Comparison of ENCODE assay signal across 25 cellular contexts in the genomic region with DNA sequence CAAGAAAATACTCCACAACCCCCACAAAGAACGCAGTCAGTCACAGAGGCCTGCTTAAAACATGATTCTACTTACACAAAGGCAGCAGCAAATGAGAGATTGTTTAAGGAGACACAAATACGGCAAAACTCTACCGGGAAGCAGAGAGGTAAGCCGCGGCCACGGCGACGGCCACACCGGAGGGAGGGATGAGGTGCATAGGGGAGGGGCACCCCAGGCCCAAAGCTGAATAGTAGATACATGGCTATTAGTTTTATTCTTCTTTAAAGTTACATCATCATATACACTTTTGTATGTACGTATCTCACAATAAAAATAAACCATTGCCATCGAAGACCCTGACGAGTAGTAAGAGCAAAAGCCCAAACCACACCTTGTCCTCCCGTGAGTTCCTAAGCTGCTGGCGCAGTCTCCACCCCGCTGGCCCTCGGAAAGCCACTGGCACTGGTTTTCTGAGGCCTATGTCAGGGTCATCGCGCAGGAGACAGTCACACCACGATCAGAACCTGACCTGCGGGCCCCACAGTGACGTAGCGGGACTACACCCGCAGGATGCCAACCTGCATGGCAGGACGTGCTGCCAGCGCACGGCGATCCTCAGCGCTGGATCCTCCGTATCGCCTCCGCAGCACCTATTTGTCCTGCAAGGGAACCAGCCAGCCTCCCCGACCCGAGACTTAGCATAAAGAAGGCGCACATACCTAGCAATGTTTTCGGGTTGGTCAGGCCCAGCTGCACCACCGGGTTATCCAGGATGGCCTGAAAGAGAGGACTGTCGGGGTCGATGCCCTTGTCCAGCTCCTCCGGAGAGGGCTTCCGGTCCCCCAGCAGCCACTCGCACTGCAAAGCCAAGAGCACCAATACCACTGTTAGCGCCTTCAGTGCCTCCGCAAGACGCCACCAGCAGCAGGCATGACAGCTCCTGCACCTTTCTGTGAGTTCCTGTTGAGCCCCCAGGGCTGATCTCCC.
"Had no signal": no experiment of that assay in that cellular context is flagged by ENCODE, and none has a peak within 500 bp of the region (broad histone marks: within the 10 kb centered on the region; RNA-seq: fewer than 3 reads in every experiment).

No MANE protein-coding gene starts in this region.

- DNase-seq: activated CD4-positive, alpha-beta T cell treated with anti-CD3 and anti-CD28 coated beads, Interleukin-2, amount 10 ng/mL, durations not matched to agents 24 days and 14 days; activated CD4-positive, alpha-beta T cell treated with anti-CD3 and anti-CD28 coated beads, Interleukin-2, amount 50 U/mL, for 4 hours; activated CD8-positive, alpha-beta T cell treated with anti-CD3 and anti-CD28 coated beads for 36 hours; activated effector memory CD4-positive, alpha-beta T cell treated with Interleukin-2 at 50 U/mL for 16 hours; activated naive CD4-positive, alpha-beta T cell treated with anti-CD3 and anti-CD28 coated beads, Interleukin-2, amount 50 U/mL, for 16 hours; activated T-cell treated with anti-CD3 and anti-CD28 coated beads, Interleukin-2, amount 50 U/mL, for 1 hour; MM.1S; NCI-H1092 treated with DMSO at 0.1 percent for 48 hours; NCI-H1417; NCI-H146; NCI-H187; NCI-H2029 treated with DMSO at 0.1 percent for 48 hours; NCI-H2107; NCI-H2171; NCI-H510A; NCI-H526; NCI-H748 treated with DMSO at 0.1 percent for 48 hours; NK-92 treated with Interleukin-12 subunit alpha and Interleukin-12 subunit beta, amount 100 ng/mL, for 24 hours; PC-3; SHP77; SJCRH30; T1000 had no signal

- H3K4me1 ChIP-seq: SJCRH30 had no signal

- H3K27me3 Mint-ChIP-seq: brain had no signal

- H3K4me2 ChIP-seq: KMS-11 had no signal

- ATAC-seq: activated CD8-positive, alpha-beta T cell treated with anti-CD3 and anti-CD28 coated beads for 36 hours; PC-3 had no signal

- H3K4me3 Mint-ChIP-seq: activated CD4-positive, alpha-beta T cell treated with anti-CD3 and anti-CD28 coated beads, Interleukin-2, amount 10 ng/mL, durations not matched to agents 24 days and 14 days; activated CD8-positive, alpha-beta T cell treated with anti-CD3 and anti-CD28 coated beads for 36 hours; brain had no signal

- H3K27ac Mint-ChIP-seq: activated CD4-positive, alpha-beta T cell treated with anti-CD3 and anti-CD28 coated beads, Interleukin-2, amount 10 ng/mL, durations not matched to agents 24 days and 14 days; activated CD8-positive, alpha-beta T cell treated with anti-CD3 and anti-CD28 coated beads for 36 hours; brain had no signal

- H3K4me3 ChIP-seq: SJCRH30, SK-N-MC had no signal

- H3K4me1 Mint-ChIP-seq: brain had no signal

- H3K27ac ChIP-seq: KMS-11, SJCRH30, SK-N-MC had no signal

- H3K27me3 ChIP-seq: SJCRH30 had no signal
